Comparison of ENCODE assay signal across 13 cellular contexts in the genomic region with DNA sequence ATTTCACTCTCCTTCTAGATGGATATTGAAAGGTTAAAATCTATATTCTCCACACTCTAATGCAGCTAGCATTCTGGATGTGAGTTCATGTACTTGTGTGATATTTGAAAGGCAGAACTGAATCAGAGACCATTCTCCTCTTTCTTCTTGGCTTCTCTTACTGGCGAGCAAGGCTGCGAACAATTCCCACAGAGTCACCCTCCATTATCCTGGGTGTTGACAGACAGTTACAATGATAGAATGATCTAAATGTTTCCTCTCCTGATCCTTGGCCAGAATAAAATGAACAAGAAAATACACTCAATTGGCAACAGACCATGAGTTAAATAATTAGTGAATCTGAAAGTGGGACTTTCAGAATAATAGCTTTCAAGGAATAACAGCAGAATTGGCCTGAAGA.
DNase-seq lines count a peak whose midpoint lies in the region; ATAC-seq and TF ChIP-seq lines count a peak whose summit lies in the region.
"Had no signal": no experiment of that assay in that cellular context is flagged by ENCODE, and none has a peak within 500 bp of the region (broad histone marks: within the 10 kb centered on the region; RNA-seq: fewer than 3 reads in every experiment).

No MANE protein-coding gene starts in this region.

- CTCF ChIA-PET in IMR-90 (lab: Yijun Ruan, JAX): no interaction called here

- H3K4me3 Mint-ChIP-seq in nephron progenitor cell: no peak overlapping the region
- H3K4me3 Mint-ChIP-seq: CD4-positive, alpha-beta memory T cell had no signal

- peaks cover 30% of the 10 kb centered on the region for H3K4me1 Mint-ChIP-seq in nephron progenitor cell
- H3K4me1 Mint-ChIP-seq: CD4-positive, alpha-beta memory T cell had no signal

- H2AK9ac ChIP-seq in IMR-90 (replicated peaks; ENCODE audit: low read depth, low read length, poor library complexity): no peak overlapping the region

- no peaks in the 10 kb centered on the region for H3K27me3 ChIP-seq in IMR-90 (ENCODE audit: control insufficient read depth, insufficient read depth, low read length)
- no peaks in the 10 kb centered on the region for H3K27me3 ChIP-seq in heart left ventricle
- H3K27me3 ChIP-seq: Peyer's patch had no signal

- H3K4me3 ChIP-seq in IMR-90 (ENCODE audit: insufficient read depth, low read depth, low read length): no peak overlapping the region
- 0 out of 2 replicates have a peak overlapping the region, but pooled peaks have one; percentile 9 for H3K4me3 ChIP-seq in SK-N-MC
- no peak overlapping the region for H3K4me3 ChIP-seq in heart left ventricle
- H3K4me3 ChIP-seq: GM12878, GM23248, K562, Peyer's patch had no signal

- peaks cover 4% of the 10 kb centered on the region; the same call in 1 of the 2 replicates for H3K9me1 ChIP-seq in IMR-90 (ENCODE audit: insufficient read depth, low read length)

- H4K20me1 ChIP-seq in IMR-90 (ENCODE audit: insufficient read depth, low read length): no peaks in the 10 kb centered on the region

- DNase-seq in IMR-90 (no peak), SK-N-MC (ENCODE audit: low read depth, low spot score) (no peak), heart left ventricle (no peak), nephron progenitor cell (no peak), NCI-H146 (lab: John Stamatoyannopoulos, UW) (no peak)
- DNase-seq in stimulated activated CD4-positive, alpha-beta T cell treated with anti-CD3 and anti-CD28 coated beads, Interleukin-4, amount 100 ng/mL, for 1 hour: no peak
- DNase-seq in activated CD4-positive, alpha-beta T cell treated with anti-CD3 and anti-CD28 coated beads, Interleukin-2, amount 50 U/mL, for 1 hour: no peak
- DNase-seq: GM23248, H7, Peyer's patch had no signal

- H3K36me3 ChIP-seq in IMR-90 (ENCODE audit: control insufficient read depth, insufficient read depth, low read length): no peaks in the 10 kb centered on the region
- peaks cover 44% of the 10 kb centered on the region for H3K36me3 ChIP-seq in SK-N-MC (ENCODE audit: insufficient read depth, low read length)
- no peaks in the 10 kb centered on the region for H3K36me3 ChIP-seq in heart left ventricle
- H3K36me3 ChIP-seq: Peyer's patch had no signal

- no peak overlapping the region for H2BK120ac ChIP-seq in IMR-90 (ENCODE audit: low read depth, low read length)

- H3K18ac ChIP-seq in IMR-90 (ENCODE audit: low read depth, low read length): no peak overlapping the region

- H4K8ac ChIP-seq in IMR-90 (ENCODE audit: low read depth in 2 of 2, low read length in 2 of 2): 0 out of 4 replicates have a peak overlapping the region, but pooled peaks of 1 of the 2 experiments have one; percentile 1

- H4K5ac ChIP-seq in IMR-90 (ENCODE audit: low read depth, low read length): no peak overlapping the region

- H3K27ac ChIP-seq in IMR-90 (ENCODE audit: insufficient read depth, low read length) (no peak overlapping the region), SK-N-MC (peak overlapping the region; percentile 68), heart left ventricle (peak overlapping the region in 4 of 12 donors; percentile 2 to 46 (median 20))
- H3K27ac ChIP-seq: GM23248, Peyer's patch had no signal

- H3K79me1 ChIP-seq in IMR-90 (ENCODE audit: low read depth in 1 of 2, low read length in 2 of 2): no peaks in the 10 kb centered on the region

- H2BK5ac ChIP-seq in IMR-90 (ENCODE audit: low read depth, low read length, poor library complexity, severe bottlenecking): no peak overlapping the region

- peak overlapping the region; percentile 71 for H3K27ac Mint-ChIP-seq in nephron progenitor cell
- H3K27ac Mint-ChIP-seq: CD4-positive, alpha-beta memory T cell had no signal

- no peak overlapping the region for H4K91ac ChIP-seq in IMR-90 (ENCODE audit: insufficient read depth, low read depth, low read length)

- H3K4me1 ChIP-seq in IMR-90 (ENCODE audit: control insufficient read depth, insufficient read depth, low read length): peaks cover 3% of the 10 kb centered on the region
- H3K4me1 ChIP-seq in heart left ventricle: peaks cover 0 to 15% (median 8%) of the 10 kb centered on the region in 12 donors
- H3K4me1 ChIP-seq: Peyer's patch had no signal

- in situ Hi-C loops in IMR-90 (cut with MboI; ENCODE audit: low sequenced_read_pairs): loop anchor here (5.0 to 10.0 kb wide), 3 partner anchors 243 to 721 kb away; partner anchors contain the start of gene PPID

- TF ChIP-seq CTCF in IMR-90 (conservative IDR thresholded peaks at IDR 0.05; ENCODE audit: low read depth, low read length): no peak
- TF ChIP-seq CTCF in heart left ventricle (IDR thresholded peaks at IDR 0.05): no peak
- TF ChIP-seq CTCF in nephron progenitor cell (IDR thresholded peaks at IDR 0.05): no peak

- TF ChIP-seq RAD21 in IMR-90 (IDR thresholded peaks at IDR 0.05; ENCODE audit: low read length): no peak

- TF ChIP-seq POLR2A in IMR-90 (IDR thresholded peaks at IDR 0.05; ENCODE audit: low read depth, low read length) (no peak), heart left ventricle (IDR thresholded peaks at IDR 0.05) (no peak)

- H3K9ac ChIP-seq in IMR-90 (ENCODE audit: low read depth, low read length): no peak overlapping the region
- peak overlapping the region; percentile 8 for H3K9ac ChIP-seq in SK-N-MC (ENCODE audit: insufficient read length)
- H3K9ac ChIP-seq: GM23248 had no signal

- dilution Hi-C loops in IMR-90 (cut with HindIII; ENCODE audit: low sequenced_read_pairs, unreplicated experiment): no loop called here

- intact Hi-C loops in IMR-90 (cut with micrococcal nuclease): loop anchor here (1.0 to 10.0 kb wide), 8 partner anchors 85 to 1191 kb away; no protein-coding TSS in a partner anchor
- intact Hi-C loops in heart left ventricle (cut with DNase I): loop anchor here (2.0 to 10.0 kb wide), 18 partner anchors 71 to 723 kb away; partner anchors contain the start of genes PPID (in 3 of the 10) and RAPGEF2 (in 2 of the 10)

- peak overlapping the region; percentile 23; the same call in 1 of the 2 replicates for H2BK20ac ChIP-seq in IMR-90 (ENCODE audit: low read depth, low read length)

- POLR2A ChIA-PET in IMR-90 (lab: Charles Lee; ENCODE audit: unreplicated experiment): no interaction called here

- H3K9me3 ChIP-seq in IMR-90 (ENCODE audit: control insufficient read depth, insufficient read depth, low read length) (no peaks in the 10 kb centered on the region), SK-N-MC (ENCODE audit: low read depth, low read length) (no peaks in the 10 kb centered on the region), heart left ventricle (no peaks in the 10 kb centered on the region)
- H3K9me3 ChIP-seq: Peyer's patch had no signal

- H3K14ac ChIP-seq in IMR-90 (replicated peaks; ENCODE audit: low read depth, low read length): no peak overlapping the region

- no CpG with 5 or more reads among the region's 2 CpGs for WGBS in IMR-90 (ENCODE audit: extremely low coverage in 2 of 2, insufficient read length in 1 of 2), 2 experiments
- 29 to 47% (median 39%) methylated on average over 2 of the region's 2 CpGs for whole genome bisulfite sequencing in heart left ventricle, 4 donors

- H3K9me3 Mint-ChIP-seq in nephron progenitor cell: peaks cover under 1% of the 10 kb centered on the region
- H3K9me3 Mint-ChIP-seq: CD4-positive, alpha-beta memory T cell had no signal

- H3K27me3 Mint-ChIP-seq in nephron progenitor cell (ENCODE audit: low read depth, poor library complexity): peaks cover 3% of the 10 kb centered on the region

- no TSS peak for BruUV-seq in IMR-90 (replicated peaks; lab: Mats Ljungman, UMichigan)

- no peak overlapping the region for H3K4ac ChIP-seq in IMR-90 (ENCODE audit: low read depth, low read length)

- no peaks in the 10 kb centered on the region for H3K36me3 Mint-ChIP-seq in nephron progenitor cell (ENCODE audit: low read depth)
- H3K36me3 Mint-ChIP-seq: CD4-positive, alpha-beta memory T cell had no signal

- ATAC-seq in IMR-90 (ENCODE audit: low read depth) (no peak), heart left ventricle (peak; percentile 69 to 83 (median 74))

- H2AFZ ChIP-seq in IMR-90 (replicated peaks; ENCODE audit: low read length, poor library complexity): no peak overlapping the region
- H2AFZ ChIP-seq: GM23248 had no signal

- no peak overlapping the region for H3K4me2 ChIP-seq in IMR-90 (ENCODE audit: low read depth, low read length)

- H3K23ac ChIP-seq in IMR-90 (ENCODE audit: low read depth, low read length): no peak overlapping the region

- H3K56ac ChIP-seq in IMR-90 (ENCODE audit: extremely low read depth, insufficient read depth, low read length): no peak overlapping the region

- H2AK5ac ChIP-seq in IMR-90 (ENCODE audit: low read depth, low read length): peak overlapping the region; percentile 3; the same call in 1 of the 2 replicates

- no peak overlapping the region for H2BK15ac ChIP-seq in IMR-90 (ENCODE audit: low read depth, low read length)

TF ChIP-seq in IMR-90, 13 proteins besides CTCF, POLR2A, EP300 and RAD21:
- TF ChIP-seq CHD1 (IDR thresholded peaks at IDR 0.05; ENCODE audit: low read depth, low read length) (no peak), MXI1 (IDR thresholded peaks at IDR 0.05; ENCODE audit: borderline replicate concordance, low read depth, low read length) (no peak)
